9 cellular contexts compared by ENCODE assay signal in genomic region chr20:36439040-36439730, GRCh38.
DNase-seq lines count a peak whose midpoint lies in the region; ATAC-seq and TF ChIP-seq lines count a peak whose summit lies in the region.
"Had no signal": no experiment of that assay in that cellular context is flagged by ENCODE, and none has a peak within 500 bp of the region (broad histone marks: within the 10 kb centered on the region; RNA-seq: fewer than 3 reads in every experiment).

No MANE protein-coding gene starts in this region.

- CTCF ChIA-PET in HCT116 (lab: Charles Lee): interaction anchor here (0.6 to 2.8 kb wide), 14 partner anchors 9 to 446 kb away, joined by 3 to 29 read pairs (median 5); no protein-coding TSS in a partner anchor

- POLR2A ChIA-PET in HCT116 (lab: Charles Lee): no interaction called here

- no peak overlapping the region for H3K27ac Mint-ChIP-seq in activated T-cell treated with anti-CD3 and anti-CD28 coated beads, Interleukin-2, amount 50 U/mL, for 24 hours
- no peak overlapping the region for H3K27ac Mint-ChIP-seq in neural crest cell (ENCODE audit: unreplicated experiment)
- H3K27ac Mint-ChIP-seq: stimulated activated naive CD8-positive, alpha-beta T cell treated with anti-CD3 and anti-CD28 coated beads, Interleukin-15, Interleukin-2, amounts not matched to agents 100 ng/mL and 50 ng/mL, for 24 hours had no signal

- ATAC-seq in HCT116 (peak; percentile 74), HG03571 (IDR thresholded peaks at IDR 0.05; ENCODE audit: unreplicated experiment) (no peak)

- DNase-seq in BE2C (peak; percentile 82), HCT116 (ENCODE audit: low read depth, low spot score) (peak; percentile 32), fibroblast of gingiva (ENCODE audit: low read depth) (peak; percentile 36), neural crest cell (ENCODE audit: low read depth, low spot score) (peak; percentile 79), thyroid gland (peak; percentile 69 to 71)
- DNase-seq in activated T-cell treated with anti-CD3 and anti-CD28 coated beads, Interleukin-2, amount 50 U/mL, for 24 hours: peak; percentile 79

- RAD21 ChIA-PET in HCT116 (lab: Charles Lee; ENCODE audit: low non-redundant PET in 1 of 2, low total read pairs in 2 of 2, uncharacterized antibody in 2 of 2, unreplicated experiment in 2 of 2): interaction anchor here (0.8 to 1.5 kb wide), 3 partner anchors 166 to 223 kb away, joined by 3 to 5 read pairs (median 4); no protein-coding TSS in a partner anchor

- H3K79me2 ChIP-seq in HCT116 (ENCODE audit: insufficient read depth, low read length): no peaks in the 10 kb centered on the region
- no peaks in the 10 kb centered on the region for H3K79me2 ChIP-seq in OCI-LY3 (ENCODE audit: low read length)

- WGBS in thyroid gland, 2 donors: 28 to 35% methylated on average over 7 to 9 of the region's 9 CpGs

- no TSS peak for BruUV-seq in HCT116 (replicated peaks; lab: Mats Ljungman, UMichigan)

- H3K4me3 ChIP-seq in BE2C (ENCODE audit: low read depth, low read length): no peak overlapping the region
- H3K4me3 ChIP-seq in HCT116 (replicated peaks in 1 of 2; ENCODE audit: low read depth in 1 of 2, low read length in 2 of 2): no peak overlapping the region
- H3K4me3 ChIP-seq in OCI-LY3 (ENCODE audit: low read length): peak overlapping the region; percentile 30; the same call in 1 of the 2 replicates
- no peak overlapping the region for H3K4me3 ChIP-seq in thyroid gland (replicated peaks in 1 of 3)

- H3K36me3 ChIP-seq in BE2C (no peaks in the 10 kb centered on the region), HCT116 (ENCODE audit: control insufficient read depth in 1 of 2, insufficient read depth in 2 of 2, low read length in 2 of 2) (no peaks in the 10 kb centered on the region), OCI-LY3 (replicated peaks; ENCODE audit: low read depth, low read length) (no peaks in the 10 kb centered on the region), thyroid gland (no peaks in the 10 kb centered on the region)

- H3K9me2 ChIP-seq in HCT116 (ENCODE audit: insufficient read depth): no peaks in the 10 kb centered on the region

- TF ChIP-seq POLR2A in HCT116 (IDR thresholded peaks at IDR 0.05; ENCODE audit: borderline replicate concordance, extremely low read depth, insufficient read depth, insufficient read length) (no peak), thyroid gland (IDR thresholded peaks at IDR 0.05) (no peak)

- H4K20me1 ChIP-seq in HCT116 (ENCODE audit: insufficient read depth): no peaks in the 10 kb centered on the region
- no peaks in the 10 kb centered on the region for H4K20me1 ChIP-seq in OCI-LY3 (ENCODE audit: insufficient read depth, low read length)

- H3K4me2 ChIP-seq in HCT116 (ENCODE audit: low read length) (no peak overlapping the region), OCI-LY3 (ENCODE audit: low read length) (peak overlapping the region; percentile 61)

- TF ChIP-seq CTCF in BE2C (IDR thresholded peaks at IDR 0.05; ENCODE audit: low read depth, low read length) (peak; percentile 91), HCT116 (IDR thresholded peaks at IDR 0.05 in 2 of 3, conservative IDR thresholded peaks at IDR 0.05 in 1 of 3; ENCODE audit: borderline replicate concordance in 1 of 3, insufficient read depth in 1 of 3, low read depth in 2 of 3, low read length in 2 of 3) (peak; percentile 81 to 97 (median 95)), OCI-LY3 (IDR thresholded peaks at IDR 0.05; ENCODE audit: low read depth, low read length) (peak; percentile 97), neural crest cell (conservative IDR thresholded peaks at IDR 0.05) (peak; percentile 93), thyroid gland (IDR thresholded peaks at IDR 0.05) (peak; percentile 68 to 87 (median 71))

- peaks cover 2% of the 10 kb centered on the region for H3K4me1 Mint-ChIP-seq in activated T-cell treated with anti-CD3 and anti-CD28 coated beads, Interleukin-2, amount 50 U/mL, for 24 hours (ENCODE audit: low read depth)
- H3K4me1 Mint-ChIP-seq in neural crest cell: no peaks in the 10 kb centered on the region

- H3K4me3 Mint-ChIP-seq in activated T-cell treated with anti-CD3 and anti-CD28 coated beads, Interleukin-2, amount 50 U/mL, for 24 hours: no peak overlapping the region
- no peak overlapping the region for H3K4me3 Mint-ChIP-seq in neural crest cell
- H3K4me3 Mint-ChIP-seq: stimulated activated naive CD8-positive, alpha-beta T cell treated with anti-CD3 and anti-CD28 coated beads, Interleukin-15, Interleukin-2, amounts not matched to agents 100 ng/mL and 50 ng/mL, for 24 hours had no signal

- intact Hi-C loops in HCT116 (cut with micrococcal nuclease) (loop anchor here (1.0 to 5.0 kb wide), 5 partner anchors 166 to 447 kb away; no protein-coding TSS in a partner anchor), thyroid gland (cut with DNase I) (no loop called here)

- peak; percentile 94 for TF ChIP-seq RAD21 in HCT116 (IDR thresholded peaks at IDR 0.05; ENCODE audit: low read depth)

- H3K27me3 ChIP-seq in BE2C: no peaks in the 10 kb centered on the region
- no peaks in the 10 kb centered on the region for H3K27me3 ChIP-seq in HCT116 (ENCODE audit: insufficient read depth, low read length)
- peaks cover 5% of the 10 kb centered on the region; the same call in 1 of the 2 replicates for H3K27me3 ChIP-seq in OCI-LY3 (ENCODE audit: low read depth, low read length)
- H3K27me3 ChIP-seq in thyroid gland: no peaks in the 10 kb centered on the region

- no peaks in the 10 kb centered on the region for H3K36me3 Mint-ChIP-seq in activated T-cell treated with anti-CD3 and anti-CD28 coated beads, Interleukin-2, amount 50 U/mL, for 24 hours (ENCODE audit: low read depth)
- H3K36me3 Mint-ChIP-seq in neural crest cell (ENCODE audit: low read depth): no peaks in the 10 kb centered on the region

- H3K4me1 ChIP-seq in BE2C: no peaks in the 10 kb centered on the region
- H3K4me1 ChIP-seq in HCT116 (ENCODE audit: control insufficient read depth in 1 of 2, insufficient read depth in 2 of 2, low read length in 2 of 2): peaks cover 3 to 16% of the 10 kb centered on the region in 2 experiments; a peak in 1 of 4 replicates
- H3K4me1 ChIP-seq in OCI-LY3 (ENCODE audit: low read length): 0 out of 2 replicates have a peak, but pooled peaks cover 2% of the 10 kb centered on the region
- H3K4me1 ChIP-seq in thyroid gland: peaks cover 0 to 5% of the 10 kb centered on the region in 2 donors

- H3K9ac ChIP-seq in HCT116 (ENCODE audit: low read length): no peak overlapping the region
- H3K9ac ChIP-seq in OCI-LY3 (ENCODE audit: low read length): no peak overlapping the region

- no peaks in the 10 kb centered on the region for H3K9me3 Mint-ChIP-seq in activated T-cell treated with anti-CD3 and anti-CD28 coated beads, Interleukin-2, amount 50 U/mL, for 24 hours
- H3K9me3 Mint-ChIP-seq in neural crest cell: no peaks in the 10 kb centered on the region
- H3K9me3 Mint-ChIP-seq: stimulated activated naive CD8-positive, alpha-beta T cell treated with anti-CD3 and anti-CD28 coated beads, Interleukin-15, Interleukin-2, amounts not matched to agents 100 ng/mL and 50 ng/mL, for 24 hours had no signal

- H3K27ac ChIP-seq in HCT116 (ENCODE audit: low read depth, low read length): no peak overlapping the region
- H3K27ac ChIP-seq in OCI-LY3 (ENCODE audit: low read length): no peak overlapping the region
- H3K27ac ChIP-seq in thyroid gland: no peak overlapping the region

- H2AFZ ChIP-seq in HCT116 (ENCODE audit: low read depth, low read length, poor library complexity, severe bottlenecking): peak overlapping the region; percentile 22
- peak overlapping the region; percentile 62 for H2AFZ ChIP-seq in OCI-LY3 (ENCODE audit: low read depth, low read length)

- no peaks in the 10 kb centered on the region for H3K9me3 ChIP-seq in BE2C
- no peaks in the 10 kb centered on the region for H3K9me3 ChIP-seq in HCT116 (ENCODE audit: control insufficient read depth in 1 of 2, insufficient read depth in 1 of 2, low read depth in 1 of 2, low read length in 2 of 2)
- no peaks in the 10 kb centered on the region for H3K9me3 ChIP-seq in OCI-LY3 (ENCODE audit: insufficient read depth, low read length)
- H3K9me3 ChIP-seq in thyroid gland: no peaks in the 10 kb centered on the region

- peaks cover 3% of the 10 kb centered on the region for H3K27me3 Mint-ChIP-seq in activated T-cell treated with anti-CD3 and anti-CD28 coated beads, Interleukin-2, amount 50 U/mL, for 24 hours
- H3K27me3 Mint-ChIP-seq in neural crest cell (ENCODE audit: low read depth): peaks cover 12% of the 10 kb centered on the region

TF ChIP-seq in HCT116, 20 proteins besides CTCF, POLR2A, EP300 and RAD21 (continues in another document):
- no peak for TF ChIP-seq CEBPB (IDR thresholded peaks at IDR 0.05; ENCODE audit: low read depth)
- TF ChIP-seq EZH2 (IDR thresholded peaks at IDR 0.05): no peak
- no peak for TF ChIP-seq SIN3A (IDR thresholded peaks at IDR 0.05; ENCODE audit: low read depth)
- TF ChIP-seq ELF1 (IDR thresholded peaks at IDR 0.05; ENCODE audit: borderline replicate concordance, low read depth): no peak
- no peak for TF ChIP-seq ZNF274 (IDR thresholded peaks at IDR 0.05; ENCODE audit: low read depth, low read length)
- TF ChIP-seq, protein P1, sequence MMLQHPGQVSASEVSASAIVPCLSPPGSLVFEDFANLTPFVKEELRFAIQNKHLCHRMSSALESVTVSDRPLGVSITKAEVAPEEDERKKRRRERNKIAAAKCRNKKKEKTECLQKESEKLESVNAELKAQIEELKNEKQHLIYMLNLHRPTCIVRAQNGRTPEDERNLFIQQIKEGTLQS (IDR thresholded peaks at IDR 0.05): no peak
- TF ChIP-seq, protein P2, sequence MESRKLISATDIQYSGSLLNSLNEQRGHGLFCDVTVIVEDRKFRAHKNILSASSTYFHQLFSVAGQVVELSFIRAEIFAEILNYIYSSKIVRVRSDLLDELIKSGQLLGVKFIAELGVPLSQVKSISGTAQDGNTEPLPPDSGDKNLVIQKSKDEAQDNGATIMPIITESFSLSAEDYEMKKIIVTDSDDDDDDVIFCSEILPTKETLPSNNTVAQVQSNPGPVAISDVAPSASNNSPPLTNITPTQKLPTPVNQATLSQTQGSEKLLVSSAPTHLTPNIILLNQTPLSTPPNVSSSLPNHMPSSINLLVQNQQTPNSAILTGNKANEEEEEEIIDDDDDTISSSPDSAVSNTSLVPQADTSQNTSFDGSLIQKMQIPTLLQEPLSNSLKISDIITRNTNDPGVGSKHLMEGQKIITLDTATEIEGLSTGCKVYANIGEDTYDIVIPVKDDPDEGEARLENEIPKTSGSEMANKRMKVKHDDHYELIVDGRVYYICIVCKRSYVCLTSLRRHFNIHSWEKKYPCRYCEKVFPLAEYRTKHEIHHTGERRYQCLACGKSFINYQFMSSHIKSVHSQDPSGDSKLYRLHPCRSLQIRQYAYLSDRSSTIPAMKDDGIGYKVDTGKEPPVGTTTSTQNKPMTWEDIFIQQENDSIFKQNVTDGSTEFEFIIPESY (IDR thresholded peaks at IDR 0.05; ENCODE audit: extremely low read depth, insufficient replicate concordance, low read length): no peak
- TF ChIP-seq CBX3 (IDR thresholded peaks at IDR 0.05; ENCODE audit: low read depth): no peak
- no peak for TF ChIP-seq SP1 (IDR thresholded peaks at IDR 0.05; ENCODE audit: low read depth)
- TF ChIP-seq EZH2phosphoT487 (IDR thresholded peaks at IDR 0.05; ENCODE audit: borderline replicate concordance): no peak
- TF ChIP-seq TCF7L2 (IDR thresholded peaks at IDR 0.05; ENCODE audit: borderline replicate concordance, extremely low read depth, insufficient read depth, insufficient read length): no peak
- TF ChIP-seq SRF (IDR thresholded peaks at IDR 0.05; ENCODE audit: low read depth): no peak

Comparison
In these comparisons a context has a peak if more than half of its experiments do, and no peak if none do; other contexts are left out.
1. DNase-seq: peak in every context shown above with its lines; median percentile 82 in BE2C; 79 in activated T-cell treated with anti-CD3 and anti-CD28 coated beads, Interleukin-2, amount 50 U/mL, for 24 hours; 79 in neural crest cell; 70 in thyroid gland; 36 in fibroblast of gingiva; 32 in HCT116.